ENCODE assay signal across 23 cellular contexts in the genomic region with DNA sequence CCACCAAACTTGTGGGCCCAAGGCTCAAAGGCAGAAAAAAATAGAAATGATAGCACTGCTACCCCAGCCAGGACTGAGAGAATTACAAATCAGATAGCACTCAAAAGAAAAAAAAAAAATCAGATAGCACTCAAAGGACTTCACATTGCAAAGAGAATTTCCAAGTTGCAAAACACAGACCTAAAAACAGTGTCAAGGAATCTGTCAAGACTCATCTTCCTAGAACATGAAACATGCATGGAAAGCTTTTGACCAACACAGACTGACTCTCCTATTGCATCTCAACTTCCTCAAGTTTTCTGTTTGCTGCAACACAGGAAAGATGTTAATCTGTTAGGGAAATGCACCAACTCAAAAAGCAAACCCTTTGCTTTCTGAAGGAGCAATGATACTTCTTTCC. TPM values are rescaled to one million over a fixed set of nuclear protein-coding genes. Genes with fewer than 3 reads are reported as not detected.
DNase-seq lines count a peak whose midpoint lies in the region; ATAC-seq and TF ChIP-seq lines count a peak whose summit lies in the region.
"Had no signal": no experiment of that assay in that cellular context is flagged by ENCODE, and none has a peak within 500 bp of the region (broad histone marks: within the 10 kb centered on the region; RNA-seq: fewer than 3 reads in every experiment).

No MANE protein-coding gene starts in this region.

- no peak overlapping the region for H3K23ac ChIP-seq in trophoblast cell (ENCODE audit: low read length)

- no peak overlapping the region for H3K14ac ChIP-seq in trophoblast cell (ENCODE audit: low read length)

- H3K27me3 ChIP-seq in trophoblast cell (ENCODE audit: insufficient read depth, low read length): no peaks in the 10 kb centered on the region
- H3K27me3 ChIP-seq: breast epithelium, SJSA1, upper lobe of right lung had no signal

- TF ChIP-seq CTCF in NB4 (IDR thresholded peaks at IDR 0.05; ENCODE audit: low read depth, low read length): no peak

- H3K79me1 ChIP-seq in trophoblast cell (ENCODE audit: low read length): no peaks in the 10 kb centered on the region

- H2AFZ ChIP-seq in trophoblast cell (ENCODE audit: insufficient read depth, low read length, poor library complexity): no peak overlapping the region

- H3K4ac ChIP-seq in trophoblast cell (ENCODE audit: low read depth, low read length): no peak overlapping the region

- TF ChIP-seq POLR2A in NB4 (IDR thresholded peaks at IDR 0.05; ENCODE audit: extremely low read depth, insufficient read length): no peak

- H4K91ac ChIP-seq in trophoblast cell (ENCODE audit: low read depth, low read length): no peak overlapping the region

- H3K9ac ChIP-seq in trophoblast cell (ENCODE audit: low read length): no peak overlapping the region

- no peaks in the 10 kb centered on the region for H3K79me2 ChIP-seq in trophoblast cell (ENCODE audit: control insufficient read depth, insufficient read depth, low read length, poor library complexity)

- H3K4me3 ChIP-seq in NB4 (ENCODE audit: low read depth, low read length): no peak overlapping the region
- no peak overlapping the region for H3K4me3 ChIP-seq in trophoblast cell (ENCODE audit: low read depth, low read length)
- H3K4me3 ChIP-seq: breast epithelium, SJSA1, skin epidermis, upper lobe of right lung had no signal

- no peak overlapping the region for H3K18ac ChIP-seq in trophoblast cell (ENCODE audit: low read length)

- peak; percentile 60 for DNase-seq in SIG-M5 treated with dmso at 0.1 percent for 504 hours (lab: John Stamatoyannopoulos, UW; ENCODE audit: unreplicated experiment)
- no peak for DNase-seq in SIG-M5 (lab: John Stamatoyannopoulos, UW)
- peak; percentile 38 for DNase-seq in NB4 (ENCODE audit: low read depth)
- peak; percentile 69 for DNase-seq in amniotic epithelial cell (ENCODE audit: low read depth)
- peak; percentile 16 to 76 for DNase-seq in trophoblast cell
- no peak for DNase-seq in COLO668 (lab: John Stamatoyannopoulos, UW; ENCODE audit: unreplicated experiment)
- no peak for DNase-seq in mucosa of gallbladder (ENCODE audit: low spot score)
- DNase-seq: activated CD4-positive, CD25-positive, alpha-beta regulatory T cell; Calu3; cortex of kidney; HCEC 1CT; Karpas-422; midbrain; NCI-H1436; NCI-H2171; NCI-H69; stimulated activated naive CD8-positive, alpha-beta T cell treated with anti-CD3 and anti-CD28 coated beads, Interleukin-15, amount 100 ng/mL, for 72 hours had no signal

- no peaks in the 10 kb centered on the region for H3K9me3 ChIP-seq in trophoblast cell (ENCODE audit: insufficient read depth, low read depth, low read length)
- H3K9me3 ChIP-seq: breast epithelium, SJSA1, upper lobe of right lung had no signal

- no peak overlapping the region for H2AK5ac ChIP-seq in trophoblast cell (ENCODE audit: low read length)

- ATAC-seq in GM18517 (IDR thresholded peaks at IDR 0.05; ENCODE audit: unreplicated experiment): no peak

- H2BK120ac ChIP-seq in trophoblast cell (ENCODE audit: insufficient read depth, low read length, poor library complexity): no peak overlapping the region

- H3K27ac ChIP-seq in trophoblast cell (ENCODE audit: low read depth, low read length): no peak overlapping the region
- H3K27ac ChIP-seq: 22Rv1, breast epithelium, SJSA1, upper lobe of right lung had no signal

- no peak overlapping the region for H2BK5ac ChIP-seq in trophoblast cell (ENCODE audit: low read depth, low read length, poor library complexity)

- no peak overlapping the region for H4K12ac ChIP-seq in trophoblast cell (ENCODE audit: low read depth, low read length)

- no peaks in the 10 kb centered on the region for H3K36me3 ChIP-seq in trophoblast cell (ENCODE audit: control insufficient read depth in 1 of 2, insufficient read depth in 2 of 2, low read length in 2 of 2)
- H3K36me3 ChIP-seq: breast epithelium, SJSA1, upper lobe of right lung had no signal

- no peak overlapping the region for H2BK12ac ChIP-seq in trophoblast cell (ENCODE audit: low read length)

- no peak overlapping the region for H3K4me2 ChIP-seq in trophoblast cell (ENCODE audit: low read length)

- no peak overlapping the region for H4K8ac ChIP-seq in trophoblast cell (ENCODE audit: low read depth, low read length)

- H3K4me1 ChIP-seq in trophoblast cell (ENCODE audit: control insufficient read depth in 1 of 2, insufficient read depth in 2 of 2, low read length in 2 of 2): peaks cover 0 to 3% of the 10 kb centered on the region in 2 experiments
- H3K4me1 ChIP-seq: breast epithelium, SJSA1 had no signal

RNA-seq across cellular contexts. Expression of a gene that starts 42.3 kb away (rescaled TPM):
- 7.9 and 8.4 TPM in 2 replicates for polyA plus RNA-seq in trophoblast cell (2013)
- 12.8 TPM for total RNA-seq in mucosa of gallbladder

RNA-seq across cellular contexts. Expression of a gene that starts 50.5 kb away (rescaled TPM):
- polyA plus RNA-seq in trophoblast cell (2013): 70.1 and 71.4 TPM in 2 replicates
- total RNA-seq in mucosa of gallbladder: 50.1 TPM

Comparison
In these comparisons a context has a peak if more than half of its experiments do, and no peak if none do; other contexts are left out.
1. DNase-seq: peak in SIG-M5 treated with dmso at 0.1 percent for 504 hours (single experiment), NB4 (single experiment), amniotic epithelial cell (single experiment) and trophoblast cell (2 of 2); none in SIG-M5 (single experiment), COLO668 (single experiment) and mucosa of gallbladder (single experiment).